In genomic region chr6:147738516-147739187, GRCh38 we compare ENCODE assay signal across 16 cellular contexts.
DNase-seq lines count a peak whose midpoint lies in the region; ATAC-seq and TF ChIP-seq lines count a peak whose summit lies in the region.
"Had no signal": no experiment of that assay in that cellular context is flagged by ENCODE, and none has a peak within 500 bp of the region (broad histone marks: within the 10 kb centered on the region; RNA-seq: fewer than 3 reads in every experiment).

No MANE protein-coding gene starts in this region.

- H3K4me3 ChIP-seq in DND-41 (ENCODE audit: low read depth in 1 of 2, low read length in 2 of 2), result no peak overlapping the region
- H3K4me3 ChIP-seq in SJCRH30, result no peak overlapping the region
- H3K4me3 ChIP-seq in hepatocyte, result no peak overlapping the region
- no peak overlapping the region for H3K4me3 ChIP-seq in neuronal stem cell (ENCODE audit: low read length in 2 of 2)
- H3K4me3 ChIP-seq: sigmoid colon, stomach had no signal

- H2BK15ac ChIP-seq in neuronal stem cell (ENCODE audit: low read length), result no peak overlapping the region

- H2BK120ac ChIP-seq in neuronal stem cell (ENCODE audit: low read depth, low read length), result no peak overlapping the region

- H3K36me3 ChIP-seq in DND-41 (ENCODE audit: insufficient read depth, low read length) (no peaks in the 10 kb centered on the region), SJCRH30 (no peaks in the 10 kb centered on the region), hepatocyte (replicated peaks; ENCODE audit: insufficient read depth, low read depth) (no peaks in the 10 kb centered on the region), neuronal stem cell (replicated peaks in 1 of 2; ENCODE audit: control insufficient read depth in 2 of 2, insufficient read depth in 2 of 2, low read length in 2 of 2) (no peaks in the 10 kb centered on the region)
- H3K36me3 ChIP-seq: sigmoid colon, stomach, WERI-Rb-1 had no signal

- H3K18ac ChIP-seq in neuronal stem cell (ENCODE audit: low read length), result no peak overlapping the region

- no peaks in the 10 kb centered on the region for H3K9me2 ChIP-seq in hepatocyte (replicated peaks; ENCODE audit: insufficient read depth)

- 28% methylated on average over 3 of the region's 3 CpGs for WGBS in hepatocyte (ENCODE audit: low lambda C conversion rate, missing lambda C conversion rate)
- no CpG with 5 or more reads among the region's 3 CpGs for WGBS in neuronal stem cell (ENCODE audit: extremely low coverage in 2 of 2, insufficient read length in 2 of 2, insufficient replicate concordance in 1 of 2), 2 donors

- H3K79me2 ChIP-seq in DND-41 (ENCODE audit: insufficient read depth, low read length) (no peaks in the 10 kb centered on the region), hepatocyte (no peaks in the 10 kb centered on the region)

- H3K4me1 Mint-ChIP-seq in effector memory CD8-positive, alpha-beta T cell (ENCODE audit: low read depth in 2 of 2), result no peaks in the 10 kb centered on the region

- H2BK12ac ChIP-seq in neuronal stem cell (ENCODE audit: low read length), result no peak overlapping the region

- no peaks in the 10 kb centered on the region for H4K20me1 ChIP-seq in DND-41 (ENCODE audit: insufficient read depth, low read length)
- H4K20me1 ChIP-seq in hepatocyte (ENCODE audit: insufficient read depth, poor library complexity, severe bottlenecking), result no peaks in the 10 kb centered on the region

- H2AFZ ChIP-seq in DND-41 (ENCODE audit: low read depth, low read length) (no peak overlapping the region), hepatocyte (no peak overlapping the region), neuronal stem cell (ENCODE audit: low read length) (no peak overlapping the region)

- H3K23ac ChIP-seq in neuronal stem cell (ENCODE audit: low read depth, low read length, poor library complexity), result no peak overlapping the region

- no peak overlapping the region for H2AK5ac ChIP-seq in neuronal stem cell (ENCODE audit: low read depth, low read length)

- H3K4me1 ChIP-seq in DND-41 (ENCODE audit: insufficient read depth, low read length), result peaks cover 32% of the 10 kb centered on the region
- H3K4me1 ChIP-seq in SJCRH30, result peaks cover 24% of the 10 kb centered on the region
- H3K4me1 ChIP-seq in hepatocyte (ENCODE audit: insufficient read depth), result peaks cover 24% of the 10 kb centered on the region
- no peaks in the 10 kb centered on the region for H3K4me1 ChIP-seq in neuronal stem cell (ENCODE audit: control insufficient read depth in 2 of 2, insufficient read depth in 1 of 2, low read depth in 1 of 2, low read length in 2 of 2)

- H3K9ac ChIP-seq in DND-41 (ENCODE audit: low read depth, low read length) (no peak overlapping the region), neuronal stem cell (ENCODE audit: low read depth, low read length, poor library complexity) (no peak overlapping the region)

- peak; percentile 67 for DNase-seq in DND-41
- DNase-seq in SJCRH30, result peak; percentile 27 to 66
- DNase-seq in hepatocyte (ENCODE audit: low spot score), result peak; percentile 23
- DNase-seq in effector memory CD8-positive, alpha-beta T cell, result no peak
- DNase-seq in neuronal stem cell (ENCODE audit: low spot score), result no peak
- DNase-seq in HPDE6-E6E7 (ENCODE audit: extremely low spot score), result no peak
- DNase-seq: activated CD8-positive, alpha-beta memory T cell treated with anti-CD3 and anti-CD28 coated beads, Interleukin-2, amount 50 U/mL, for 4 hours; DMS79; NCI-H1417; Right ventricle myocardium superior; sigmoid colon; stomach; WERI-Rb-1 had no signal

- no peak overlapping the region for H3K4me3 Mint-ChIP-seq in effector memory CD8-positive, alpha-beta T cell

- peaks cover 0 to 8% of the 10 kb centered on the region in 2 donors for H3K9me3 Mint-ChIP-seq in effector memory CD8-positive, alpha-beta T cell
- H3K9me3 Mint-ChIP-seq: activated naive CD4-positive, alpha-beta T cell treated with anti-CD3 and anti-CD28 coated beads, Interleukin-2, amount 50 U/mL, for 72 hours had no signal

- H3K27me3 Mint-ChIP-seq in effector memory CD8-positive, alpha-beta T cell, result peaks cover 0 to 9% of the 10 kb centered on the region in 2 donors

- H3K9me3 ChIP-seq in DND-41 (ENCODE audit: insufficient read depth, low read length, severe bottlenecking) (no peaks in the 10 kb centered on the region), SJCRH30 (replicated peaks) (no peaks in the 10 kb centered on the region), hepatocyte (ENCODE audit: low read depth) (no peaks in the 10 kb centered on the region), neuronal stem cell (replicated peaks in 1 of 2; ENCODE audit: control insufficient read depth in 2 of 2, insufficient read depth in 1 of 2, low read depth in 1 of 2, low read length in 2 of 2) (no peaks in the 10 kb centered on the region)
- H3K9me3 ChIP-seq: sigmoid colon, stomach had no signal

- H3K4ac ChIP-seq in neuronal stem cell (ENCODE audit: low read length), result no peak overlapping the region

- H3K27me3 ChIP-seq in DND-41 (ENCODE audit: insufficient read depth, low read length, poor library complexity) (no peaks in the 10 kb centered on the region), SJCRH30 (no peaks in the 10 kb centered on the region), hepatocyte (no peaks in the 10 kb centered on the region), neuronal stem cell (ENCODE audit: control insufficient read depth in 3 of 3, insufficient read depth in 3 of 3, low read depth in 1 of 3, low read length in 3 of 3) (no peaks in the 10 kb centered on the region)
- H3K27me3 ChIP-seq: sigmoid colon, stomach had no signal

- no peak overlapping the region for H2BK5ac ChIP-seq in neuronal stem cell (ENCODE audit: low read length)

- ATAC-seq in DND-41 (ENCODE audit: insufficient read depth, low read depth) (peak; percentile 92), GM21528 (IDR thresholded peaks at IDR 0.05; ENCODE audit: low FRiP score, unreplicated experiment) (peak; percentile 61), HG03196 (IDR thresholded peaks at IDR 0.05; ENCODE audit: unreplicated experiment) (no peak)
- no peak for ATAC-seq in effector memory CD8-positive, alpha-beta T cell (replicated peaks)
- ATAC-seq: activated naive CD4-positive, alpha-beta T cell treated with anti-CD3 and anti-CD28 coated beads, Interleukin-2, amount 50 U/mL, for 72 hours had no signal

- H3K4me2 ChIP-seq in DND-41 (ENCODE audit: insufficient read depth, low read length), result peak overlapping the region; percentile 25; the same call in 1 of the 2 replicates
- peak overlapping the region; percentile 56 for H3K4me2 ChIP-seq in hepatocyte
- no peak overlapping the region for H3K4me2 ChIP-seq in neuronal stem cell (ENCODE audit: insufficient read depth, low read length, poor library complexity, severe bottlenecking)

- H3K27ac ChIP-seq in DND-41 (ENCODE audit: low read length) (no peak overlapping the region), SJCRH30 (no peak overlapping the region), hepatocyte (peak overlapping the region; percentile 30), neuronal stem cell (replicated peaks; ENCODE audit: low read length) (no peak overlapping the region)
- H3K27ac ChIP-seq: sigmoid colon, stomach, WERI-Rb-1 had no signal

- H3K79me1 ChIP-seq in neuronal stem cell (ENCODE audit: low read depth, low read length), result no peaks in the 10 kb centered on the region

- no peak overlapping the region for H3K14ac ChIP-seq in neuronal stem cell (ENCODE audit: low read length)

- no peaks in the 10 kb centered on the region for H3K36me3 Mint-ChIP-seq in effector memory CD8-positive, alpha-beta T cell (ENCODE audit: insufficient read depth)
- H3K36me3 Mint-ChIP-seq: activated naive CD4-positive, alpha-beta T cell treated with anti-CD3 and anti-CD28 coated beads, Interleukin-2, amount 50 U/mL, for 72 hours had no signal

- H4K8ac ChIP-seq in neuronal stem cell (ENCODE audit: low read depth, low read length), result no peak overlapping the region

- TF ChIP-seq CTCF in DND-41 (IDR thresholded peaks at IDR 0.05; ENCODE audit: borderline replicate concordance, extremely low read depth, low read length, poor library complexity, severe bottlenecking) (no peak), hepatocyte (IDR thresholded peaks at IDR 0.05; ENCODE audit: poor library complexity) (no peak)

- H4K91ac ChIP-seq in neuronal stem cell (ENCODE audit: low read depth, low read length, poor library complexity), result no peak overlapping the region

- no peak overlapping the region for H3K27ac Mint-ChIP-seq in effector memory CD8-positive, alpha-beta T cell
- H3K27ac Mint-ChIP-seq: activated naive CD4-positive, alpha-beta T cell treated with anti-CD3 and anti-CD28 coated beads, Interleukin-2, amount 50 U/mL, for 72 hours had no signal

Comparison
In these comparisons a context has a peak if more than half of its experiments do, and no peak if none do; other contexts are left out.
1. ATAC-seq: peak in DND-41 (single experiment) and GM21528 (single experiment); none in HG03196 (single experiment) and effector memory CD8-positive, alpha-beta T cell (single experiment).
2. DNase-seq: peak in DND-41 (single experiment), SJCRH30 (2 of 2) and hepatocyte (single experiment); none in effector memory CD8-positive, alpha-beta T cell (0 of 3), neuronal stem cell (single experiment) and HPDE6-E6E7 (single experiment).